ENCODE assay signal across 18 cellular contexts in the genomic region with DNA sequence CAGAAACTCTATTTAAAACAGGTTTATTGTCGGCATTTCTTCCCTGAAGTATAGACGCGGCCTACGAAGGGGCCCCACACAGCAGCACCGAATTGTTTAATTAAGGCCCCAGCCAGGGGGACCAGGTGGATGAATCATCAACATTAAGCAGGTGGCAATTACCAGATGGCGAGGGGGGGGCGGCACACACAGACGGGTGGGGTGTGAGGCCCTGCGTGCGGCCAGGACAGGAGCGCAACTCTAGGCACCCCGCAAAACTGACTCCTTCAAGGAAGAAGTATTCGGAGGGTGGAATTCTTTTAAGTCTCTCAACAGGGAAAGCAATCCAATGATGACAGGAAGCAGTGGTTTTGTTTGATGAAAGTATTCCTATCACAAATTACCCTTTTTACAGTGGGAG.
A peak's percentile ranks its signal among the peaks of the same experiment; 100 is the strongest.
DNase-seq lines count a peak whose midpoint lies in the region; ATAC-seq and TF ChIP-seq lines count a peak whose summit lies in the region.
"Had no signal": no experiment of that assay in that cellular context is flagged by ENCODE, and none has a peak within 500 bp of the region (broad histone marks: within the 10 kb centered on the region; RNA-seq: fewer than 3 reads in every experiment).

No MANE protein-coding gene starts in this region.

- no peak for ATAC-seq in GM18858 (IDR thresholded peaks at IDR 0.05; ENCODE audit: unreplicated experiment)
- ATAC-seq: A549, GM12878 had no signal

- no peaks in the 10 kb centered on the region for H3K9me3 ChIP-seq in esophagus muscularis mucosa
- H3K9me3 ChIP-seq: A549 had no signal

- no peak for TF ChIP-seq CTCF in esophagus muscularis mucosa (IDR thresholded peaks at IDR 0.05)

- intact Hi-C loops in esophagus muscularis mucosa (cut with DNase I), result no loop called here

- H3K4me3 ChIP-seq in esophagus muscularis mucosa, result no peak overlapping the region
- H3K4me3 ChIP-seq: A549, GM12878 had no signal

- TF ChIP-seq POLR2A in esophagus muscularis mucosa (IDR thresholded peaks at IDR 0.05; ENCODE audit: low read depth), result no peak

- no peak overlapping the region for H3K27ac ChIP-seq in esophagus muscularis mucosa (replicated peaks in 1 of 4)
- H3K27ac ChIP-seq: 22Rv1, A549, C4-2B had no signal

- peaks cover 0 to 14% (median 0%) of the 10 kb centered on the region in 4 donors for H3K27me3 ChIP-seq in esophagus muscularis mucosa

- no peak for TF ChIP-seq EP300 in esophagus muscularis mucosa (IDR thresholded peaks at IDR 0.05)

- H3K4me1 ChIP-seq in esophagus muscularis mucosa, result no peaks in the 10 kb centered on the region
- H3K4me1 ChIP-seq: A549 had no signal

- no peaks in the 10 kb centered on the region for H3K36me3 ChIP-seq in esophagus muscularis mucosa

- peak; percentile 42 for DNase-seq in NCI-H2171 treated with DMSO at 0.1 percent for 48 hours (lab: John Stamatoyannopoulos, UW)
- no peak for DNase-seq in NCI-H2171 (lab: John Stamatoyannopoulos, UW)
- DNase-seq in NCI-H146 treated with DMSO at 0.1 percent for 48 hours (lab: John Stamatoyannopoulos, UW; ENCODE audit: unreplicated experiment), result peak; percentile 80
- peak; percentile 94 for DNase-seq in NCI-H69 (lab: John Stamatoyannopoulos, UW)
- peak; percentile 77 for DNase-seq in esophagus muscularis mucosa (ENCODE audit: extremely low spot score)
- DNase-seq in activated CD8-positive, alpha-beta memory T cell treated with anti-CD3 and anti-CD28 coated beads, Interleukin-2, amount 50 U/mL, for 4 hours, result no peak
- DNase-seq in HPDE6-E6E7 (ENCODE audit: extremely low spot score), result no peak
- DNase-seq: AML-193; Calu3; CD4-positive, alpha-beta T cell; DMS79 treated with DMSO at 0.1 percent for 48 hours; EL; H9 had no signal

- 89% methylated on average over 13 of the region's 13 CpGs for WGBS in esophagus muscularis mucosa

Comparison
In these comparisons a context has a peak if more than half of its experiments do, and no peak if none do; other contexts are left out.
1. DNase-seq: peak in NCI-H2171 treated with DMSO at 0.1 percent for 48 hours (single experiment), NCI-H146 treated with DMSO at 0.1 percent for 48 hours (single experiment), NCI-H69 (single experiment) and esophagus muscularis mucosa (single experiment); none in NCI-H2171 (single experiment), activated CD8-positive, alpha-beta memory T cell treated with anti-CD3 and anti-CD28 coated beads, Interleukin-2, amount 50 U/mL, for 4 hours (single experiment) and HPDE6-E6E7 (single experiment).